Comparison of ENCODE assay signal across 17 cellular contexts in genomic region chr2:172701250-172701649, GRCh38. TPM values are rescaled to one million over a fixed set of nuclear protein-coding genes. Genes with fewer than 3 reads are reported as not detected.
DNase-seq lines count a peak whose midpoint lies in the region; ATAC-seq, FAIRE-seq and TF ChIP-seq lines count a peak whose summit lies in the region.
"Had no signal": no experiment of that assay in that cellular context is flagged by ENCODE, and none has a peak within 500 bp of the region (broad histone marks: within the 10 kb centered on the region; RNA-seq: fewer than 3 reads in every experiment).

No MANE protein-coding gene starts in this region.

- H3K4me2 ChIP-seq in keratinocyte (ENCODE audit: control insufficient read depth, extremely low read depth, insufficient read depth, low read depth, low read length): peak overlapping the region; percentile 24
- H3K4me2 ChIP-seq: BLaER1 treated with 17β-estradiol and CSF1 and Interleukin-3, amounts not matched to agents 10 nM and 100 nM had no signal

- TF ChIP-seq CTCF in BJ (IDR thresholded peaks at IDR 0.05; ENCODE audit: insufficient read depth, low read depth, low read length) (no peak), bronchial epithelial cell (IDR thresholded peaks at IDR 0.05; ENCODE audit: insufficient read depth, low read length, severe bottlenecking) (no peak), keratinocyte (optimal IDR thresholded peaks at IDR 0.05 in 1 of 3, IDR thresholded peaks at IDR 0.05 in 1 of 3, conservative IDR thresholded peaks at IDR 0.05 in 1 of 3; ENCODE audit: extremely low read depth in 1 of 3, insufficient read depth in 2 of 3, low read length in 3 of 3) (no peak), transverse colon (IDR thresholded peaks at IDR 0.05) (no peak)

- H3K36me3 ChIP-seq in BJ (ENCODE audit: control insufficient read depth, insufficient read depth, low read length): no peaks in the 10 kb centered on the region
- H3K36me3 ChIP-seq in MG63: no peaks in the 10 kb centered on the region
- H3K36me3 ChIP-seq in bronchial epithelial cell (ENCODE audit: control insufficient read depth, insufficient read depth, low read length): no peaks in the 10 kb centered on the region
- H3K36me3 ChIP-seq in keratinocyte (ENCODE audit: control insufficient read depth in 2 of 2, extremely low read depth in 1 of 2, insufficient read depth in 2 of 2, low read length in 2 of 2): no peaks in the 10 kb centered on the region
- no peaks in the 10 kb centered on the region for H3K36me3 ChIP-seq in transverse colon
- H3K36me3 ChIP-seq: BLaER1 treated with 17β-estradiol and CSF1 and Interleukin-3, amounts not matched to agents 10 nM and 100 nM had no signal

- H3K9ac ChIP-seq in keratinocyte (ENCODE audit: control insufficient read depth, extremely low read depth, insufficient read depth, low read length): no peak overlapping the region
- H3K9ac ChIP-seq: BLaER1 treated with 17β-estradiol and CSF1 and Interleukin-3, amounts not matched to agents 10 nM and 100 nM; parathyroid adenoma had no signal

- peaks cover 6 to 8% of the 10 kb centered on the region in 2 donors for H3K4me1 Mint-ChIP-seq in stimulated activated naive B cell treated with anti-CD40 and anti-IgM and Interleukin-4, amounts not matched to agents 10 μg/mL and 1 μg/mL and 100 μg/mL, for 72 hours

- in situ Hi-C loops in ACHN (cut with HindIII; ENCODE audit: low pct_ligation_motif_present, low pct_unique_long_range_greater_than_20kb, low sequenced_read_pairs) (no loop called here), transverse colon (cut with MboI; ENCODE audit: low pct_ligation_motif_present in 1 of 4, low pct_unique_long_range_greater_than_20kb in 1 of 4, low sequenced_read_pairs in 3 of 4) (loop anchor here in 1 of 4 donors (25.0 kb wide), 1 partner anchor 89 kb away; no protein-coding TSS in a partner anchor)

- POLR2A ChIA-PET in BJ (lab: Charles Lee): interaction anchor here (0.6 kb wide), 1 partner anchor 21 kb away, joined by 5 read pairs; no protein-coding TSS in a partner anchor

- H3K9me3 ChIP-seq in MG63: no peaks in the 10 kb centered on the region
- no peaks in the 10 kb centered on the region for H3K9me3 ChIP-seq in keratinocyte (ENCODE audit: control insufficient read depth, low read depth, low read length)
- no peaks in the 10 kb centered on the region for H3K9me3 ChIP-seq in transverse colon

- H3K9me1 ChIP-seq in keratinocyte (ENCODE audit: control insufficient read depth, extremely low read depth, insufficient read depth, low read length): no peaks in the 10 kb centered on the region

- H3K4me3 Mint-ChIP-seq in stimulated activated naive B cell treated with anti-CD40 and anti-IgM and Interleukin-4, amounts not matched to agents 10 μg/mL and 1 μg/mL and 100 μg/mL, for 72 hours: no peak overlapping the region

- H3K27ac Mint-ChIP-seq in stimulated activated naive B cell treated with anti-CD40 and anti-IgM and Interleukin-4, amounts not matched to agents 10 μg/mL and 1 μg/mL and 100 μg/mL, for 72 hours: no peak overlapping the region

- H3K36me3 Mint-ChIP-seq in stimulated activated naive B cell treated with anti-CD40 and anti-IgM and Interleukin-4, amounts not matched to agents 10 μg/mL and 1 μg/mL and 100 μg/mL, for 72 hours: peaks cover 2 to 3% of the 10 kb centered on the region in 2 donors

- DNase-seq in BJ (ENCODE audit: low read depth) (peak; percentile 42), MG63 (peak; percentile 24), bronchial epithelial cell (ENCODE audit: low read depth) (peak; percentile 95), keratinocyte (ENCODE audit: low read depth, low spot score) (peak; percentile 58), ACHN (no peak), transverse colon (no peak)
- DNase-seq in stimulated activated naive B cell treated with anti-CD40 and anti-IgM and Interleukin-4, amounts not matched to agents 10 μg/mL and 1 μg/mL and 100 μg/mL, for 72 hours: no peak
- DNase-seq: activated CD4-positive, alpha-beta T cell treated with anti-CD3 and anti-CD28 coated beads for 1 hour; DND-41; kidney; NCI-H1417; stimulated activated CD4-positive, alpha-beta T cell treated with anti-CD3 and anti-CD28 coated beads, Interleukin-15, amount 100 ng/mL, for 24 hours; T-helper 2 cell had no signal

- no peaks in the 10 kb centered on the region for H3K27me3 ChIP-seq in BJ (ENCODE audit: control insufficient read depth, insufficient read depth, low read length)
- no peaks in the 10 kb centered on the region for H3K27me3 ChIP-seq in MG63
- no peaks in the 10 kb centered on the region for H3K27me3 ChIP-seq in bronchial epithelial cell (ENCODE audit: control insufficient read depth, insufficient read depth, low read length)
- H3K27me3 ChIP-seq in keratinocyte (ENCODE audit: control insufficient read depth, extremely low read depth, insufficient read depth, low read length): no peaks in the 10 kb centered on the region
- no peaks in the 10 kb centered on the region for H3K27me3 ChIP-seq in transverse colon
- H3K27me3 ChIP-seq: BLaER1 treated with 17β-estradiol and CSF1 and Interleukin-3, amounts not matched to agents 10 nM and 100 nM had no signal

- H3K4me3 ChIP-seq in BJ (ENCODE audit: low read depth, low read length) (no peak overlapping the region), MG63 (no peak overlapping the region), bronchial epithelial cell (ENCODE audit: low read depth, low read length) (no peak overlapping the region), keratinocyte (ENCODE audit: control insufficient read depth in 2 of 3, extremely low read depth in 1 of 3, insufficient read depth in 2 of 3, low read depth in 1 of 3, low read length in 3 of 3) (no peak overlapping the region), transverse colon (no peak overlapping the region)
- H3K4me3 ChIP-seq: BLaER1 treated with 17β-estradiol and CSF1 and Interleukin-3, amounts not matched to agents 10 nM and 100 nM had no signal

- intact Hi-C loops in transverse colon (cut with DNase I; ENCODE audit: low total_unique reads): loop anchor here (10.0 kb wide), 1 partner anchor 236 kb away; no protein-coding TSS in a partner anchor

- no peak for TF ChIP-seq EP300 in transverse colon (IDR thresholded peaks at IDR 0.05; ENCODE audit: low read depth)

- FAIRE-seq in bronchial epithelial cell (lab: Jason Lieb, UNC): no peak
- peak; percentile 96 for FAIRE-seq in keratinocyte (lab: Jason Lieb, UNC)
- FAIRE-seq: GM19239, kidney had no signal

- H3K27ac ChIP-seq in keratinocyte (ENCODE audit: control insufficient read depth, insufficient read depth, low read length) (no peak overlapping the region), transverse colon (no peak overlapping the region)
- H3K27ac ChIP-seq: BLaER1 treated with 17β-estradiol and CSF1 and Interleukin-3, amounts not matched to agents 10 nM and 100 nM; parathyroid adenoma had no signal

- dilution Hi-C loops in keratinocyte (cut with MboI; ENCODE audit: extremely low pct_ligation_motif_present, low sequenced_read_pairs): no loop called here

- no peaks in the 10 kb centered on the region for H4K20me1 ChIP-seq in keratinocyte (ENCODE audit: control insufficient read depth, extremely low read depth, insufficient read depth, low read length)
- H4K20me1 ChIP-seq: BLaER1 treated with 17β-estradiol and CSF1 and Interleukin-3, amounts not matched to agents 10 nM and 100 nM had no signal

- ATAC-seq in stimulated activated naive B cell treated with anti-CD40 and anti-IgM and Interleukin-4, amounts not matched to agents 10 μg/mL and 1 μg/mL and 100 μg/mL, for 72 hours (replicated peaks): no peak
- no peak for ATAC-seq in GM19452 (IDR thresholded peaks at IDR 0.05; ENCODE audit: unreplicated experiment)

- peaks cover 9 to 16% of the 10 kb centered on the region in 2 donors for H3K27me3 Mint-ChIP-seq in stimulated activated naive B cell treated with anti-CD40 and anti-IgM and Interleukin-4, amounts not matched to agents 10 μg/mL and 1 μg/mL and 100 μg/mL, for 72 hours

- H3K9me3 Mint-ChIP-seq in stimulated activated naive B cell treated with anti-CD40 and anti-IgM and Interleukin-4, amounts not matched to agents 10 μg/mL and 1 μg/mL and 100 μg/mL, for 72 hours: peaks cover 0 to 4% of the 10 kb centered on the region in 2 donors

- 56 to 66% methylated on average over 1 of the region's 1 CpG for WGBS in transverse colon (ENCODE audit: low coverage in 1 of 2), 2 donors

- no peak overlapping the region for H2AFZ ChIP-seq in keratinocyte (ENCODE audit: control insufficient read depth, low read length)
- H2AFZ ChIP-seq: parathyroid adenoma had no signal

- no peak for TF ChIP-seq POLR2A in transverse colon (IDR thresholded peaks at IDR 0.05)

- H3K4me1 ChIP-seq in keratinocyte (ENCODE audit: control insufficient read depth, extremely low read depth, insufficient read depth, low read length): peaks cover 35% of the 10 kb centered on the region
- H3K4me1 ChIP-seq in transverse colon: no peaks in the 10 kb centered on the region
- H3K4me1 ChIP-seq: parathyroid adenoma had no signal

- CTCF ChIA-PET in BJ (lab: Yijun Ruan, JAX): interaction anchor here (0.6 kb wide), 2 partner anchors 83 to 270 kb away, joined by 3 read pairs; no protein-coding TSS in a partner anchor

- no peaks in the 10 kb centered on the region for H3K79me2 ChIP-seq in keratinocyte (ENCODE audit: control insufficient read depth, insufficient read depth, low read length)
- H3K79me2 ChIP-seq: parathyroid adenoma had no signal

RNA-seq across cellular contexts. Expression of gene RAPGEF4, which starts 34.4 kb away (rescaled TPM):
- polyA plus RNA-seq in BJ (2011; rRNA removed): 0.42 and 0.60 TPM in 2 replicates
- 1.2 and 2.7 TPM in 2 replicates for polyA minus RNA-seq in BJ (2011; rRNA and poly(A)+ RNA removed)
- total RNA-seq in MG63 (2014; rRNA removed; shearing (Covaris generic); ENCODE audit: low replicate concordance): not detected in 2 replicates
- total RNA-seq in bronchial epithelial cell: 0.26 and 0.90 TPM in 2 replicates
- 0.76 to 1.6 TPM (median 1.2 TPM) in 3 replicates for polyA plus RNA-seq in keratinocyte
- polyA plus RNA-seq in keratinocyte (2011; ENCODE audit: low read depth): 5.9 TPM
- polyA plus RNA-seq in keratinocyte (2011; cell fraction: cytosol; rRNA removed): 0.75 and 0.80 TPM in 2 replicates
- 2.9 and 3.4 TPM in 2 replicates for polyA plus RNA-seq in keratinocyte (2011; cell fraction: nucleus; rRNA removed)
- 1.2 and 2.2 TPM in 2 replicates for polyA plus RNA-seq in keratinocyte (2012; ENCODE audit: low replicate concordance)
- 5.0 to 7.8 TPM (median 6.7 TPM) in 3 replicates for polyA minus RNA-seq in keratinocyte
- polyA minus RNA-seq in keratinocyte (2011; cell fraction: cytosol; rRNA and poly(A)+ RNA removed): not detected
- polyA minus RNA-seq in keratinocyte (2011; cell fraction: nucleus; rRNA and poly(A)+ RNA removed): 3.5 and 5.7 TPM in 2 replicates
- total RNA-seq in transverse colon: 10 to 100 TPM in 1 of 4 donors, 1 to 10 TPM in 2, not detected in 1; 1.4 to 12.3 (median 2.2) TPM

Comparison
In these comparisons a context has a peak if more than half of its experiments do, and no peak if none do; other contexts are left out.
1. DNase-seq: peak in BJ (single experiment), MG63 (single experiment), bronchial epithelial cell (single experiment) and keratinocyte (single experiment); none in stimulated activated naive B cell treated with anti-CD40 and anti-IgM and Interleukin-4, amounts not matched to agents 10 μg/mL and 1 μg/mL and 100 μg/mL, for 72 hours (single experiment), ACHN (single experiment) and transverse colon (single experiment).